Comparison of ENCODE assay signal across 20 cellular contexts in the genomic region with DNA sequence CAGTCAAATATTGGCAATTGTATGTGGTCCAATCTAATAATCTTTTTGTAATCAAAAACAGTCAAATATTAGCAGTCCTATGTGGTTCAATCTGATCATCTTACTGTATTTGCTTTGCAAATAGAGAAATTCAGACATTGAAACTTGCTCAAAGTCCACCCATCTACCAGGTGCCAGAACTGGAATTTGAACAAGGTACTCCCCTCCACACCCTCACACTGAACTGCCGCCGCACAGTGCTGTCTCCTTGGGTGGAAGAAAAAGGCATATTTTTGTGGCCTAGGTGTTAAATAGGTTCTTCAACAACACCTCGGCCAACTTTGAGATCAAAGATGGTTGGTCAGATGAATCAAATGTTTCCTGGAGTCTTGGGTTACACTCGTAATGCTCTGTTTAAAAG.
DNase-seq lines count a peak whose midpoint lies in the region; ATAC-seq and TF ChIP-seq lines count a peak whose summit lies in the region.
"Had no signal": no experiment of that assay in that cellular context is flagged by ENCODE, and none has a peak within 500 bp of the region (broad histone marks: within the 10 kb centered on the region; RNA-seq: fewer than 3 reads in every experiment).

No MANE protein-coding gene starts in this region.

- intact Hi-C loops in left colon (cut with DNase I, micrococcal nuclease) (no loop called here), transverse colon (cut with DNase I; ENCODE audit: low total_unique reads) (no loop called here), PC-9 (cut with micrococcal nuclease; ENCODE audit: unreplicated experiment) (no loop called here)

- H3K36me3 Mint-ChIP-seq in nephron (ENCODE audit: low read depth): no peaks in the 10 kb centered on the region
- H3K36me3 Mint-ChIP-seq: CD4-positive, alpha-beta memory T cell had no signal

- H3K27ac ChIP-seq in transverse colon (peak overlapping the region in 3 of 4 donors; percentile 12 to 29 (median 26)), PC-9 (no peak overlapping the region)
- H3K27ac ChIP-seq: BLaER1 treated with 17β-estradiol and CSF1 and Interleukin-3, amounts not matched to agents 10 nM and 100 nM had no signal

- no peak overlapping the region for H2AFZ ChIP-seq in PC-9

- no TSS peak for BruUV-seq in PC-9 (replicated peaks; lab: Mats Ljungman, UMichigan)

- H3K27me3 ChIP-seq in transverse colon: no peaks in the 10 kb centered on the region
- H3K27me3 ChIP-seq in PC-9 (ENCODE audit: insufficient read depth, low read depth): peaks cover 54% of the 10 kb centered on the region
- H3K27me3 ChIP-seq: BLaER1 treated with 17β-estradiol and CSF1 and Interleukin-3, amounts not matched to agents 10 nM and 100 nM had no signal

- CTCF ChIA-PET in PC-9 (lab: Charles Lee): no interaction called here

- peaks cover 9% of the 10 kb centered on the region for H3K27me3 Mint-ChIP-seq in nephron (ENCODE audit: low read depth)
- H3K27me3 Mint-ChIP-seq: CD4-positive, alpha-beta memory T cell had no signal

- H3K27ac Mint-ChIP-seq in nephron: peak overlapping the region; percentile 23 to 68 (median 57)

- no peak overlapping the region for H3K4me2 ChIP-seq in PC-9
- H3K4me2 ChIP-seq: BLaER1 treated with 17β-estradiol and CSF1 and Interleukin-3, amounts not matched to agents 10 nM and 100 nM had no signal

- ATAC-seq in left colon (peak; percentile 75), GM18867 (IDR thresholded peaks at IDR 0.05; ENCODE audit: unreplicated experiment) (no peak)
- ATAC-seq: GM12878 had no signal

- TF ChIP-seq CTCF in nephron (IDR thresholded peaks at IDR 0.05; ENCODE audit: unreplicated experiment in 3 of 3): no peak
- TF ChIP-seq CTCF in transverse colon (IDR thresholded peaks at IDR 0.05): no peak
- TF ChIP-seq CTCF in PC-9 (conservative IDR thresholded peaks at IDR 0.05): no peak

- peaks cover 0 to 31% (median 12%) of the 10 kb centered on the region in 4 donors for H3K4me1 ChIP-seq in transverse colon
- H3K4me1 ChIP-seq in PC-9 (replicated peaks; ENCODE audit: insufficient read depth): no peaks in the 10 kb centered on the region

- H4K20me1 ChIP-seq in PC-9 (ENCODE audit: insufficient read depth): no peaks in the 10 kb centered on the region
- H4K20me1 ChIP-seq: BLaER1 treated with 17β-estradiol and CSF1 and Interleukin-3, amounts not matched to agents 10 nM and 100 nM had no signal

- H3K4me3 Mint-ChIP-seq in nephron: peak overlapping the region in 1 of 3 experiments; percentile 4
- H3K4me3 Mint-ChIP-seq: CD4-positive, alpha-beta memory T cell had no signal

- H3K36me3 ChIP-seq in transverse colon (no peaks in the 10 kb centered on the region), PC-9 (ENCODE audit: low read depth) (no peaks in the 10 kb centered on the region)

- no peaks in the 10 kb centered on the region for H3K9me2 ChIP-seq in PC-9 (ENCODE audit: insufficient read depth)

- no peak for TF ChIP-seq POLR2A in transverse colon (IDR thresholded peaks at IDR 0.05)

- peaks cover 63% of the 10 kb centered on the region for H3K4me1 Mint-ChIP-seq in nephron

- in situ Hi-C loops in transverse colon (cut with MboI; ENCODE audit: low pct_ligation_motif_present in 1 of 4, low pct_unique_long_range_greater_than_20kb in 1 of 4, low sequenced_read_pairs in 3 of 4): no loop called here

- no peaks in the 10 kb centered on the region for H3F3A ChIP-seq in PC-9 (ENCODE audit: insufficient read depth, low read depth)

- H3K79me2 ChIP-seq in PC-9 (ENCODE audit: low read depth): no peaks in the 10 kb centered on the region

- POLR2A ChIA-PET in PC-9 (lab: Charles Lee; ENCODE audit: unreplicated experiment): no interaction called here

- H3K9me3 ChIP-seq in transverse colon (no peaks in the 10 kb centered on the region), PC-9 (ENCODE audit: insufficient read depth, low read depth) (no peaks in the 10 kb centered on the region)
- H3K9me3 ChIP-seq: BLaER1 treated with 17β-estradiol and CSF1 and Interleukin-3, amounts not matched to agents 10 nM and 100 nM; Caco-2 had no signal

- TF ChIP-seq EP300 in transverse colon (IDR thresholded peaks at IDR 0.05; ENCODE audit: low read depth): no peak

- H3K4me3 ChIP-seq in transverse colon (no peak overlapping the region), PC-9 (no peak overlapping the region)
- H3K4me3 ChIP-seq: BLaER1 treated with 17β-estradiol and CSF1 and Interleukin-3, amounts not matched to agents 10 nM and 100 nM; GM12878 had no signal

- DNase-seq in activated gamma-delta T cell treated with Interleukin-2 at 50 U/mL for 16 hours (peak; percentile 12), activated gamma-delta T cell (lab: John Stamatoyannopoulos, UW) (no peak), left colon (no peak), transverse colon (peak; percentile 35), iPS-NIHi11 (ENCODE audit: low spot score) (no peak), PC-9 (no peak)
- DNase-seq: 8988T; Caco-2; CD4-positive, alpha-beta memory T cell; DMS 273 treated with DMSO at 0.1 percent for 48 hours; DMS79 treated with DMSO at 0.1 percent for 48 hours; Karpas-422; NCI-H1694 treated with DMSO at 0.1 percent for 48 hours; NCI-H446; OCI-M1; Right ventricle myocardium superior had no signal

- no peaks in the 10 kb centered on the region for H3K9me3 Mint-ChIP-seq in nephron

- 39 to 60% methylated on average over 2 to 4 of the region's 4 CpGs for WGBS in transverse colon (ENCODE audit: low coverage in 1 of 2), 2 donors

Comparison
In these comparisons a context has a peak if more than half of its experiments do, and no peak if none do; other contexts are left out.
1. DNase-seq: peak in activated gamma-delta T cell treated with Interleukin-2 at 50 U/mL for 16 hours (single experiment) and transverse colon (single experiment); none in activated gamma-delta T cell (single experiment), left colon (0 of 2), iPS-NIHi11 (single experiment) and PC-9 (0 of 2).